In genomic region chrX:69503835-69504625, GRCh38 we compare ENCODE assay signal across 1 cellular context.
TF ChIP-seq lines count a peak whose summit lies in the region.

TSS of gene NALF2 (plus strand) at chrX:69504326. CDS start at chrX:69505283, 957 bp downstream.

TF ChIP-seq in HepG2, 621 proteins besides CTCF, POLR2A, EP300 and RAD21 (continued from another document and continues in another):
- TF ChIP-seq ZNF142 (CRISPR knock-in tag; IDR thresholded peaks at IDR 0.05) (peak; percentile 79; the same call in 1 of the 2 replicates), DNMT1 (CRISPR knock-in tag; IDR thresholded peaks at IDR 0.05) (no peak), AGO2 (optimal IDR thresholded peaks at IDR 0.05; ENCODE audit: low read depth, low read length) (no peak), CREB1 (IDR thresholded peaks at IDR 0.05) (no peak), CREB1 (CRISPR knock-in tag; IDR thresholded peaks at IDR 0.05) (no peak), YY1 (IDR thresholded peaks at IDR 0.05; ENCODE audit: insufficient read depth, insufficient replicate concordance, low read depth, low read length) (peak; percentile 53), MAFG (CRISPR knock-in tag; IDR thresholded peaks at IDR 0.05) (no peak), PATZ1 (CRISPR knock-in tag; IDR thresholded peaks at IDR 0.05) (peak; percentile 26; the same call in 1 of the 2 replicates), MIER2 (CRISPR knock-in tag; IDR thresholded peaks at IDR 0.05) (peak; percentile 85), ZNF503 (CRISPR knock-in tag; IDR thresholded peaks at IDR 0.05) (no peak), ZNF589 (CRISPR knock-in tag; conservative IDR thresholded peaks at IDR 0.05) (0 out of 2 replicates have a peak, but pooled peaks have one; percentile 34), ZNF446 (CRISPR knock-in tag; IDR thresholded peaks at IDR 0.05) (no peak), ZNF609 (CRISPR knock-in tag; IDR thresholded peaks at IDR 0.05; ENCODE audit: borderline replicate concordance) (no peak), ZNF687 (CRISPR knock-in tag; IDR thresholded peaks at IDR 0.05) (peak; percentile 63), ZMAT5 (CRISPR knock-in tag; IDR thresholded peaks at IDR 0.05; ENCODE audit: borderline replicate concordance, low read depth) (no peak), SAP130 (CRISPR knock-in tag; IDR thresholded peaks at IDR 0.05; ENCODE audit: low read depth) (0 out of 2 replicates have a peak, but pooled peaks have one; percentile 11), RARG (CRISPR knock-in tag; IDR thresholded peaks at IDR 0.05; ENCODE audit: low read depth) (no peak), HDAC1 (CRISPR knock-in tag; IDR thresholded peaks at IDR 0.05) (peak; percentile 50), PHF8 (CRISPR knock-in tag; IDR thresholded peaks at IDR 0.05) (peak; percentile 74), SIX4 (CRISPR knock-in tag; IDR thresholded peaks at IDR 0.05) (no peak), DMAP1 (CRISPR knock-in tag; IDR thresholded peaks at IDR 0.05) (peak; percentile 53; the same call in 1 of the 2 replicates), KDM2A (CRISPR knock-in tag; IDR thresholded peaks at IDR 0.05; ENCODE audit: borderline replicate concordance, low read depth) (0 out of 2 replicates have a peak, but pooled peaks have one; percentile 54), MYC (CRISPR knock-in tag; IDR thresholded peaks at IDR 0.05; ENCODE audit: borderline replicate concordance) (peak; percentile 12; the same call in 1 of the 2 replicates), ZNF574 (CRISPR knock-in tag; IDR thresholded peaks at IDR 0.05) (0 out of 2 replicates have a peak, but pooled peaks have one; percentile 28), KAT7 (CRISPR knock-in tag; IDR thresholded peaks at IDR 0.05; ENCODE audit: borderline replicate concordance) (0 out of 2 replicates have a peak, but pooled peaks have one; percentile 64), ELF3 (CRISPR knock-in tag; IDR thresholded peaks at IDR 0.05) (peak; percentile 50; the same call in 1 of the 2 replicates), ZNF274 (CRISPR knock-in tag; IDR thresholded peaks at IDR 0.05) (no peak), DPF2 (CRISPR knock-in tag; IDR thresholded peaks at IDR 0.05; ENCODE audit: borderline replicate concordance, low read depth) (no peak), SRY (CRISPR knock-in tag; IDR thresholded peaks at IDR 0.05) (peak; percentile 30; the same call in 1 of the 2 replicates), MXD1 (CRISPR knock-in tag; IDR thresholded peaks at IDR 0.05) (0 out of 2 replicates have a peak, but pooled peaks have one; percentile 21)
